ENCODE assay signal across 37 cellular contexts in genomic region chr11:30216534-30216933, GRCh38. TPM values are rescaled to one million over a fixed set of nuclear protein-coding genes. Genes with fewer than 3 reads are reported as not detected.
"Had no signal": no experiment of that assay in that cellular context is flagged by ENCODE, and none has a peak within 500 bp of the region (broad histone marks: within the 10 kb centered on the region; RNA-seq: fewer than 3 reads in every experiment).

No MANE protein-coding gene starts in this region.

- H3K27ac ChIP-seq: adrenal gland, body of pancreas, colonic mucosa, epithelial cell of prostate, esophagus squamous epithelium, gastroesophageal sphincter had no signal

- H3K9me3 ChIP-seq: adrenal gland, body of pancreas, colonic mucosa, esophagus squamous epithelium, gastroesophageal sphincter had no signal

- H3K4me1 ChIP-seq: adrenal gland, body of pancreas, colonic mucosa, esophagus squamous epithelium, gastroesophageal sphincter had no signal

- DNase-seq: activated CD4-positive, alpha-beta memory T cell treated with anti-CD3 and anti-CD28 coated beads for 36 hours; activated CD4-positive, alpha-beta T cell treated with anti-CD3 and anti-CD28 coated beads for 36 hours; activated CD4-positive, alpha-beta T cell treated with anti-CD3 and anti-CD28 coated beads, Interleukin-2, amount 10 ng/mL, durations not matched to agents 24 days and 14 days; activated CD4-positive, CD25-positive, alpha-beta regulatory T cell; activated CD4-positive, CD25-positive, alpha-beta regulatory T cell treated with anti-CD3 and anti-CD28 coated beads, Interleukin-2, amount 50 U/mL, for 72 hours; activated CD8-positive, alpha-beta memory T cell treated with anti-CD3 and anti-CD28 coated beads, Interleukin-2, amount 10 ng/mL, durations not matched to agents 7 days and 5 days; activated CD8-positive, alpha-beta memory T cell treated with anti-CD3 and anti-CD28 coated beads, Interleukin-2, amount 50 U/mL, for 4 hours; activated CD8-positive, alpha-beta T cell treated with anti-CD3 and anti-CD28 coated beads, Interleukin-2, amount 10 ng/mL, durations not matched to agents 7 days and 5 days; activated effector memory CD4-positive, alpha-beta T cell treated with anti-CD3 and anti-CD28 coated beads, Interleukin-2, amount 50 U/mL, for 16 hours; activated naive CD4-positive, alpha-beta T cell treated with anti-CD3 and anti-CD28 coated beads for 36 hours; activated naive CD8-positive, alpha-beta T cell treated with anti-CD3 and anti-CD28 coated beads for 36 hours; activated naive CD8-positive, alpha-beta T cell treated with anti-CD3 and anti-CD28 coated beads, Interleukin-2, amount 50 U/mL, for 24 hours; activated T-cell treated with anti-CD3 and anti-CD28 coated beads, Interleukin-2, amount 50 U/mL, for 1 hour; activated T-cell treated with anti-CD3 and anti-CD28 coated beads, Interleukin-2, amount 50 U/mL, for 48 hours; adrenal gland; amygdala; aorta; body of pancreas; central memory CD4-positive, alpha-beta T cell; cerebellar nuclear complex; colonic mucosa; effector CD8-positive, alpha-beta T cell; esophagus squamous epithelium; foreskin melanocyte; T-helper 2 cell had no signal

- H3K4me3 ChIP-seq: adrenal gland, body of pancreas, colonic mucosa, esophagus squamous epithelium, gastroesophageal sphincter had no signal

- H3K36me3 ChIP-seq: adrenal gland, colonic mucosa, esophagus squamous epithelium, gastroesophageal sphincter had no signal

- H3K27me3 ChIP-seq: adrenal gland, body of pancreas, colonic mucosa, gastroesophageal sphincter had no signal

- ATAC-seq: activated CD4-positive, alpha-beta T cell treated with anti-CD3 and anti-CD28 coated beads for 36 hours; activated CD8-positive, alpha-beta memory T cell treated with anti-CD3 and anti-CD28 coated beads, Interleukin-2, amount 10 ng/mL, durations not matched to agents 7 days and 5 days; activated CD8-positive, alpha-beta T cell treated with anti-CD3 and anti-CD28 coated beads, Interleukin-2, amount 10 ng/mL, durations not matched to agents 7 days and 5 days; activated naive CD8-positive, alpha-beta T cell treated with anti-CD3 and anti-CD28 coated beads, Interleukin-2, amount 50 U/mL, for 24 hours; body of pancreas; gastroesophageal sphincter had no signal

RNA-seq across cellular contexts. Expression of gene FSHB, which starts 14.3 kb away (rescaled TPM):
- total RNA-seq: activated CD4-positive, alpha-beta memory T cell treated with anti-CD3 and anti-CD28 coated beads for 36 hours; activated CD4-positive, alpha-beta T cell treated with anti-CD3 and anti-CD28 coated beads for 36 hours; activated CD4-positive, alpha-beta T cell treated with anti-CD3 and anti-CD28 coated beads, Interleukin-2, amount 10 ng/mL, durations not matched to agents 24 days and 14 days; activated CD8-positive, alpha-beta memory T cell treated with anti-CD3 and anti-CD28 coated beads for 36 hours; activated CD8-positive, alpha-beta memory T cell treated with anti-CD3 and anti-CD28 coated beads, Interleukin-2, amount 10 ng/mL, durations not matched to agents 7 days and 5 days; activated CD8-positive, alpha-beta T cell treated with anti-CD3 and anti-CD28 coated beads, Interleukin-2, amount 10 ng/mL, durations not matched to agents 7 days and 5 days; activated naive CD4-positive, alpha-beta T cell treated with anti-CD3 and anti-CD28 coated beads for 36 hours; activated naive CD8-positive, alpha-beta T cell treated with anti-CD3 and anti-CD28 coated beads for 36 hours; activated T-helper 1 cell treated with anti-CD3 and anti-CD28 coated beads, Interleukin-12 subunit alpha, Interleukin-12 subunit beta, Interleukin-2, Interleukin-4 antibody, amounts not matched to agents 30 ng/mL and 10 ng/mL and 1 ng/mL, durations not matched to agents 14 hours and 24 hours and 36 hours; activated T-helper 2 cell treated with anti-CD3 and anti-CD28 coated beads, Interferon-gamma antibody, Interleukin-2, Interleukin-4, amounts not matched to agents 10 μg/mL and 5 μg/mL and 100 μg/mL, durations not matched to agents 14 hours and 24 hours and 36 hours; adrenal gland; aorta; body of pancreas; colonic mucosa; dermis microvascular lymphatic vessel endothelial cell; endothelial cell of umbilical vein; esophagus squamous epithelium; fibroblast of lung; fibroblast of villous mesenchyme; gastroesophageal sphincter; glomerular endothelial cell; T-helper 1 cell treated with Interleukin-12 subunit alpha and Interleukin-12 subunit beta and Interleukin-4 antibody, amounts not matched to agents 30 ng/mL and 1 ng/mL, for 36 hours had no signal
- polyA plus RNA-seq: adrenal gland, aorta, endothelial cell of umbilical vein, esophagus, fibroblast of lung had no signal
